Comparison of ENCODE assay signal across 39 cellular contexts in the genomic region with DNA sequence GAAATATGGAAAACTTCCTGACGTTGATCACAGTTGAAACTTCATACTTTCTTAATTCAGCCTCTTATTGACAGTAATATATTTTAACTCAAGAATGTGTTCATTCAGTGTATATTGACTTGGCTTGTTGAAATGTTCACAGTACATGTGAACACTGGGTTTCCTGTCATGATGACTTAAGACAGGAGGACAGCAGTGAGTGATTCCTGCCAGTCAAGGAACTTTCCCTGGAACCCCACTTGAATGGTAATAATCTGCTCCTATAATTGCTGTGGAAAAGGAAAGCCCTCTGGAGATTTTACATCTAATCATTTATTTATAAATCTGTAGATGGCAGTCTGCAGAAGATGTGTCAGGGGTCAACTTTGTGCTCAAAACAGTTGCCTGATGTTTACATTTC.
"Had no signal": no experiment of that assay in that cellular context is flagged by ENCODE, and none has a peak within 500 bp of the region (broad histone marks: within the 10 kb centered on the region; RNA-seq: fewer than 3 reads in every experiment).

No MANE protein-coding gene starts in this region.

- H3K27me3 Mint-ChIP-seq: activated naive CD4-positive, alpha-beta T cell treated with anti-CD3 and anti-CD28 coated beads, Interleukin-2, amount 10 ng/mL, durations not matched to agents 7 days and 5 days; activated naive CD4-positive, alpha-beta T cell treated with anti-CD3 and anti-CD28 coated beads, Interleukin-2, amount 50 U/mL, for 24 hours; activated naive CD8-positive, alpha-beta T cell; activated naive CD8-positive, alpha-beta T cell treated with anti-CD3 and anti-CD28 coated beads for 36 hours; activated naive CD8-positive, alpha-beta T cell treated with anti-CD3 and anti-CD28 coated beads, Interleukin-2, amount 10 ng/mL, durations not matched to agents 7 days and 5 days; activated naive CD8-positive, alpha-beta T cell treated with anti-CD3 and anti-CD28 coated beads, Interleukin-2, amount 50 U/mL, for 24 hours; activated T-cell treated with anti-CD3 and anti-CD28 coated beads, Interleukin-2, amount 50 U/mL, for 24 hours; activated T-helper 17 cell treated with anti-CD3 and anti-CD28 coated beads, Interleukin-2, amount 50 U/mL, for 72 hours; central memory CD8-positive, alpha-beta T cell had no signal

- DNase-seq: activated effector memory CD4-positive, alpha-beta T cell treated with anti-CD3 and anti-CD28 coated beads, Interleukin-2, amount 50 U/mL, for 16 hours; activated effector memory CD4-positive, alpha-beta T cell treated with Interleukin-2 at 50 U/mL for 16 hours; activated gamma-delta T cell; activated gamma-delta T cell treated with Interleukin-2 at 50 U/mL for 16 hours; activated naive CD4-positive, alpha-beta T cell; activated naive CD4-positive, alpha-beta T cell treated with anti-CD3 and anti-CD28 coated beads for 36 hours; activated naive CD4-positive, alpha-beta T cell treated with anti-CD3 and anti-CD28 coated beads, Interleukin-2, amount 10 ng/mL, durations not matched to agents 7 days and 5 days; activated naive CD4-positive, alpha-beta T cell treated with anti-CD3 and anti-CD28 coated beads, Interleukin-2, amount 50 U/mL, for 16 hours; activated naive CD4-positive, alpha-beta T cell treated with Interleukin-2 at 50 U/mL for 16 hours; activated naive CD8-positive, alpha-beta T cell treated with anti-CD3 and anti-CD28 coated beads for 36 hours; activated naive CD8-positive, alpha-beta T cell treated with anti-CD3 and anti-CD28 coated beads, Interleukin-2, amount 10 ng/mL, durations not matched to agents 7 days and 5 days; activated naive CD8-positive, alpha-beta T cell treated with anti-CD3 and anti-CD28 coated beads, Interleukin-2, amount 50 U/mL, for 24 hours; activated T-cell treated with anti-CD3 and anti-CD28 coated beads for 4 hours; activated T-cell treated with anti-CD3 and anti-CD28 coated beads, Interleukin-2, amount 50 U/mL, for 1 hour; activated T-cell treated with anti-CD3 and anti-CD28 coated beads, Interleukin-2, amount 50 U/mL, for 24 hours; activated T-cell treated with anti-CD3 and anti-CD28 coated beads, Interleukin-2, amount 50 U/mL, for 4 hours; activated T-cell treated with anti-CD3 and anti-CD28 coated beads, Interleukin-2, amount 50 U/mL, for 48 hours; activated T-cell treated with anti-CD3 and anti-CD28 coated beads, Interleukin-2, amount 50 U/mL, for 72 hours; adrenal gland; amniotic stem cell; amygdala; anterior cingulate cortex; aorta; body of pancreas; brain microvascular endothelial cell; caudate nucleus; central memory CD4-positive, alpha-beta T cell; cerebellar nuclear complex had no signal

- H3K27me3 ChIP-seq: adrenal gland, ascending aorta, body of pancreas, brain microvascular endothelial cell, breast epithelium, cardiac muscle cell had no signal

- H3K36me3 Mint-ChIP-seq: activated naive CD4-positive, alpha-beta T cell treated with anti-CD3 and anti-CD28 coated beads, Interleukin-2, amount 10 ng/mL, durations not matched to agents 7 days and 5 days; activated naive CD8-positive, alpha-beta T cell treated with anti-CD3 and anti-CD28 coated beads, Interleukin-2, amount 10 ng/mL, durations not matched to agents 7 days and 5 days; brain had no signal

- H3K27ac ChIP-seq: adrenal gland, ascending aorta, body of pancreas, brain microvascular endothelial cell, breast epithelium, cardiac muscle cell had no signal

- H3K9me3 ChIP-seq: adrenal gland, ascending aorta, body of pancreas, breast epithelium had no signal

- H3K27ac Mint-ChIP-seq: activated naive CD4-positive, alpha-beta T cell treated with anti-CD3 and anti-CD28 coated beads for 36 hours; activated naive CD4-positive, alpha-beta T cell treated with anti-CD3 and anti-CD28 coated beads, Interleukin-2, amount 10 ng/mL, durations not matched to agents 7 days and 5 days; activated naive CD4-positive, alpha-beta T cell treated with anti-CD3 and anti-CD28 coated beads, Interleukin-2, amount 50 U/mL, for 24 hours; activated naive CD4-positive, alpha-beta T cell treated with anti-CD3 and anti-CD28 coated beads, Interleukin-2, amount 50 U/mL, for 72 hours; activated naive CD8-positive, alpha-beta T cell; activated naive CD8-positive, alpha-beta T cell treated with anti-CD3 and anti-CD28 coated beads for 36 hours; activated naive CD8-positive, alpha-beta T cell treated with anti-CD3 and anti-CD28 coated beads, Interleukin-2, amount 10 ng/mL, durations not matched to agents 7 days and 5 days; activated naive CD8-positive, alpha-beta T cell treated with anti-CD3 and anti-CD28 coated beads, Interleukin-2, amount 50 U/mL, for 24 hours; activated T-cell treated with anti-CD3 and anti-CD28 coated beads, Interleukin-2, amount 50 U/mL, for 24 hours; activated T-cell treated with anti-CD3 and anti-CD28 coated beads, Interleukin-2, amount 50 U/mL, for 72 hours; activated T-helper 1 cell treated with anti-CD3 and anti-CD28 coated beads, Interleukin-12 subunit alpha, Interleukin-12 subunit beta, Interleukin-2, Interleukin-4 antibody, amounts not matched to agents 30 ng/mL and 10 ng/mL and 1 ng/mL, durations not matched to agents 14 hours and 24 hours and 36 hours; activated T-helper 17 cell treated with anti-CD3 and anti-CD28 coated beads, Interleukin-2, amount 50 U/mL, for 72 hours; activated T-helper 2 cell treated with anti-CD3 and anti-CD28 coated beads, Interferon-gamma antibody, Interleukin-2, Interleukin-4, amounts not matched to agents 10 μg/mL and 5 μg/mL and 100 μg/mL, durations not matched to agents 14 hours and 24 hours and 36 hours had no signal

- H3K36me3 ChIP-seq: adrenal gland, ascending aorta, brain microvascular endothelial cell, breast epithelium, cardiac muscle cell had no signal

- H3K4me1 Mint-ChIP-seq: activated naive CD4-positive, alpha-beta T cell treated with anti-CD3 and anti-CD28 coated beads, Interleukin-2, amount 10 ng/mL, durations not matched to agents 7 days and 5 days; activated naive CD4-positive, alpha-beta T cell treated with anti-CD3 and anti-CD28 coated beads, Interleukin-2, amount 50 U/mL, for 24 hours; activated T-helper 17 cell treated with anti-CD3 and anti-CD28 coated beads, Interleukin-2, amount 50 U/mL, for 72 hours; central memory CD8-positive, alpha-beta T cell had no signal

- H3K4me3 Mint-ChIP-seq: activated naive CD4-positive, alpha-beta T cell treated with anti-CD3 and anti-CD28 coated beads for 36 hours; activated naive CD4-positive, alpha-beta T cell treated with anti-CD3 and anti-CD28 coated beads, Interleukin-2, amount 10 ng/mL, durations not matched to agents 7 days and 5 days; activated naive CD4-positive, alpha-beta T cell treated with anti-CD3 and anti-CD28 coated beads, Interleukin-2, amount 50 U/mL, for 24 hours; activated naive CD8-positive, alpha-beta T cell; activated naive CD8-positive, alpha-beta T cell treated with anti-CD3 and anti-CD28 coated beads for 36 hours; activated naive CD8-positive, alpha-beta T cell treated with anti-CD3 and anti-CD28 coated beads, Interleukin-2, amount 10 ng/mL, durations not matched to agents 7 days and 5 days; activated naive CD8-positive, alpha-beta T cell treated with anti-CD3 and anti-CD28 coated beads, Interleukin-2, amount 50 U/mL, for 24 hours; activated T-cell treated with anti-CD3 and anti-CD28 coated beads, Interleukin-2, amount 50 U/mL, for 24 hours; activated T-cell treated with anti-CD3 and anti-CD28 coated beads, Interleukin-2, amount 50 U/mL, for 4 hours; activated T-cell treated with anti-CD3 and anti-CD28 coated beads, Interleukin-2, amount 50 U/mL, for 72 hours; activated T-helper 1 cell treated with anti-CD3 and anti-CD28 coated beads, Interleukin-12 subunit alpha, Interleukin-12 subunit beta, Interleukin-2, Interleukin-4 antibody, amounts not matched to agents 30 ng/mL and 10 ng/mL and 1 ng/mL, durations not matched to agents 14 hours and 24 hours and 36 hours; activated T-helper 17 cell treated with anti-CD3 and anti-CD28 coated beads, Interleukin-2, amount 50 U/mL, for 72 hours; central memory CD8-positive, alpha-beta T cell had no signal

- H3K4me1 ChIP-seq: adrenal gland, ascending aorta, body of pancreas, breast epithelium had no signal

- H3K9me3 Mint-ChIP-seq: activated naive CD4-positive, alpha-beta T cell treated with anti-CD3 and anti-CD28 coated beads for 36 hours; activated naive CD4-positive, alpha-beta T cell treated with anti-CD3 and anti-CD28 coated beads, Interleukin-2, amount 50 U/mL, for 24 hours; activated naive CD4-positive, alpha-beta T cell treated with anti-CD3 and anti-CD28 coated beads, Interleukin-2, amount 50 U/mL, for 72 hours; activated naive CD8-positive, alpha-beta T cell treated with anti-CD3 and anti-CD28 coated beads for 36 hours; activated naive CD8-positive, alpha-beta T cell treated with anti-CD3 and anti-CD28 coated beads, Interleukin-2, amount 50 U/mL, for 24 hours; activated T-cell treated with anti-CD3 and anti-CD28 coated beads, Interleukin-2, amount 50 U/mL, for 4 hours; activated T-helper 2 cell treated with anti-CD3 and anti-CD28 coated beads, Interferon-gamma antibody, Interleukin-2, Interleukin-4, amounts not matched to agents 10 μg/mL and 5 μg/mL and 100 μg/mL, durations not matched to agents 14 hours and 24 hours and 36 hours; central memory CD8-positive, alpha-beta T cell had no signal

- H3K4me3 ChIP-seq: adrenal gland, ascending aorta, body of pancreas, breast epithelium, cardiac muscle cell had no signal
